7 cellular contexts compared by ENCODE assay signal in genomic region chr18:56645415-56646016, GRCh38. TPM values are rescaled to one million over a fixed set of nuclear protein-coding genes. Genes with fewer than 3 reads are reported as not detected.
DNase-seq lines count a peak whose midpoint lies in the region; ATAC-seq, FAIRE-seq and TF ChIP-seq lines count a peak whose summit lies in the region.

No MANE protein-coding gene starts in this region.

- H2AFZ ChIP-seq in IMR-90 (replicated peaks; ENCODE audit: low read length, poor library complexity) (no peak overlapping the region), K562 (ENCODE audit: low read depth, low read length) (no peak overlapping the region)

- BruUV-seq in IMR-90 (replicated peaks; lab: Mats Ljungman, UMichigan): no TSS peak
- no TSS peak for BruUV-seq in K562 (replicated peaks; lab: Mats Ljungman, UMichigan)

- H2AK5ac ChIP-seq in IMR-90 (ENCODE audit: low read depth, low read length): no peak overlapping the region

- CTCF ChIA-PET in IMR-90 (lab: Yijun Ruan, JAX) (interaction anchor here (0.6 to 0.7 kb wide), 2 partner anchors 30 to 85 kb away, joined by 3 to 9 read pairs; no protein-coding TSS in a partner anchor), K562 (lab: Yijun Ruan, JAX; ENCODE audit: low intra/inter-chr PET ratio) (interaction anchor here (0.6 kb wide), 1 partner anchor 15 kb away, joined by 3 read pairs; no protein-coding TSS in a partner anchor)

- H3K4me1 Mint-ChIP-seq in naive thymus-derived CD8-positive, alpha-beta T cell: peaks cover 4 to 15% (median 5%) of the 10 kb centered on the region in 4 donors

- no peak overlapping the region for H3K27ac ChIP-seq in IMR-90 (ENCODE audit: insufficient read depth, low read length)
- no peak overlapping the region for H3K27ac ChIP-seq in K562 (ENCODE audit: extremely low read depth, low read depth, low read length)

- DNase-seq in G401 (ENCODE audit: low spot score) (peak; percentile 9), IMR-90 (no peak), K562 (ENCODE audit: extremely low read depth in 1 of 4, low spot score in 3 of 4) (peak in 1 of 4 experiments; percentile 26)
- peak in 2 of 10 donors; percentile 40 to 43 for DNase-seq in naive thymus-derived CD8-positive, alpha-beta T cell

- no peak overlapping the region for H3K4me3 Mint-ChIP-seq in naive thymus-derived CD8-positive, alpha-beta T cell

- no peak for FAIRE-seq in K562 (lab: Jason Lieb, UNC)

- H4K20me1 ChIP-seq in IMR-90 (ENCODE audit: insufficient read depth, low read length) (no peaks in the 10 kb centered on the region), K562 (replicated peaks; ENCODE audit: control insufficient read depth, insufficient read depth, low read length) (no peaks in the 10 kb centered on the region)

- H3K4me2 ChIP-seq in IMR-90 (ENCODE audit: low read depth, low read length): no peak overlapping the region
- no peak overlapping the region for H3K4me2 ChIP-seq in K562 (ENCODE audit: insufficient read depth, low read length)

- no peak overlapping the region for H4K5ac ChIP-seq in IMR-90 (ENCODE audit: low read depth, low read length)

- no peak overlapping the region for H3K27ac Mint-ChIP-seq in naive thymus-derived CD8-positive, alpha-beta T cell

- in situ Hi-C loops in G401 (cut with HindIII; ENCODE audit: low sequenced_read_pairs) (no loop called here), IMR-90 (cut with MboI; ENCODE audit: low sequenced_read_pairs) (no loop called here), K562 (cut with MboI) (no loop called here)

- H2BK15ac ChIP-seq in IMR-90 (ENCODE audit: low read depth, low read length): no peak overlapping the region

- H3K23ac ChIP-seq in IMR-90 (ENCODE audit: low read depth, low read length): no peak overlapping the region

- no peak overlapping the region for H3K56ac ChIP-seq in IMR-90 (ENCODE audit: extremely low read depth, insufficient read depth, low read length)

- H2BK20ac ChIP-seq in IMR-90 (ENCODE audit: low read depth, low read length): no peak overlapping the region

- no peak overlapping the region for H3K18ac ChIP-seq in IMR-90 (ENCODE audit: low read depth, low read length)

- dilution Hi-C loops in IMR-90 (cut with HindIII; ENCODE audit: low sequenced_read_pairs, unreplicated experiment): no loop called here

- intact Hi-C loops in IMR-90 (cut with micrococcal nuclease) (no loop called here), K562 (cut with micrococcal nuclease) (loop anchor here (5.0 kb wide), 1 partner anchor 57 kb away; no protein-coding TSS in a partner anchor)

- WGBS in IMR-90 (ENCODE audit: extremely low coverage in 2 of 2, insufficient read length in 1 of 2), 2 experiments: no CpG with 5 or more reads among the region's 5 CpGs
- 18% methylated on average over 5 of the region's 5 CpGs for WGBS in K562 (ENCODE audit: insufficient coverage, low coverage, missing lambda C conversion rate)

- ATAC-seq in IMR-90 (ENCODE audit: low read depth): no peak; the same call in 1 of the 2 replicates
- ATAC-seq in K562: no peak
- ATAC-seq in naive thymus-derived CD8-positive, alpha-beta T cell: peak; percentile 44
- no peak for ATAC-seq in GM21423 (IDR thresholded peaks at IDR 0.05; ENCODE audit: unreplicated experiment)
- ATAC-seq in GM19455 (IDR thresholded peaks at IDR 0.05; ENCODE audit: unreplicated experiment): no peak
- no peak for ATAC-seq in GM21515 (IDR thresholded peaks at IDR 0.05; ENCODE audit: unreplicated experiment)

- H2BK120ac ChIP-seq in IMR-90 (ENCODE audit: low read depth, low read length): no peak overlapping the region

- H2AK9ac ChIP-seq in IMR-90 (replicated peaks; ENCODE audit: low read depth, low read length, poor library complexity): no peak overlapping the region

- no peaks in the 10 kb centered on the region; the same call in 2 of the 3 replicates for H3K79me2 ChIP-seq in K562 (ENCODE audit: control insufficient read depth, insufficient read depth, low read length)

- H3K36me3 Mint-ChIP-seq in naive thymus-derived CD8-positive, alpha-beta T cell: no peaks in the 10 kb centered on the region

- peaks cover 0 to under 1% (median 0%) of the 10 kb centered on the region in 9 donors for H3K9me3 Mint-ChIP-seq in naive thymus-derived CD8-positive, alpha-beta T cell

- H3K4ac ChIP-seq in IMR-90 (ENCODE audit: low read depth, low read length): no peak overlapping the region

- TF ChIP-seq RAD21 in IMR-90 (IDR thresholded peaks at IDR 0.05; ENCODE audit: low read length) (no peak), K562 (CRISPR knock-in tag; conservative IDR thresholded peaks at IDR 0.05 in 1 of 2, IDR thresholded peaks at IDR 0.05 in 1 of 2) (peak in 1 of 2 experiments; percentile 26; a peak in 1 of 4 replicates)

- peaks cover 3% of the 10 kb centered on the region; the same call in 1 of the 2 replicates for H3K4me1 ChIP-seq in IMR-90 (ENCODE audit: control insufficient read depth, insufficient read depth, low read length)
- peaks cover 0 to 20% of the 10 kb centered on the region in 2 experiments; a peak in 4 of 5 replicates for H3K4me1 ChIP-seq in K562 (replicated peaks in 1 of 2; ENCODE audit: control insufficient read depth in 2 of 2, insufficient read depth in 2 of 2, low read length in 2 of 2)

- no peak overlapping the region for H2BK5ac ChIP-seq in IMR-90 (ENCODE audit: low read depth, low read length, poor library complexity, severe bottlenecking)

- H4K91ac ChIP-seq in IMR-90 (ENCODE audit: insufficient read depth, low read depth, low read length): no peak overlapping the region

- no peaks in the 10 kb centered on the region for H3K27me3 Mint-ChIP-seq in naive thymus-derived CD8-positive, alpha-beta T cell

- no peak overlapping the region for H3K14ac ChIP-seq in IMR-90 (replicated peaks; ENCODE audit: low read depth, low read length)

- H3K36me3 ChIP-seq in IMR-90 (ENCODE audit: control insufficient read depth, insufficient read depth, low read length) (no peaks in the 10 kb centered on the region), K562 (ENCODE audit: control insufficient read depth, insufficient read depth, low read length) (no peaks in the 10 kb centered on the region)

- TF ChIP-seq POLR2A in IMR-90 (IDR thresholded peaks at IDR 0.05; ENCODE audit: low read depth, low read length) (no peak), K562 (conservative IDR thresholded peaks at IDR 0.05) (no peak)

- no peak overlapping the region for H4K8ac ChIP-seq in IMR-90 (ENCODE audit: low read depth in 2 of 2, low read length in 2 of 2)

- POLR2A ChIA-PET in IMR-90 (lab: Charles Lee; ENCODE audit: unreplicated experiment) (no interaction called here), K562 (lab: Yijun Ruan, JAX) (no interaction called here)
- POLR2A ChIA-PET in naive thymus-derived CD8-positive, alpha-beta T cell (lab: Charles Lee): no interaction called here

- TF ChIP-seq CTCF in IMR-90 (conservative IDR thresholded peaks at IDR 0.05; ENCODE audit: low read depth, low read length): peak; percentile 44
- TF ChIP-seq CTCF in K562 (IDR thresholded peaks at IDR 0.05 in 2 of 3, conservative IDR thresholded peaks at IDR 0.05 in 1 of 3; ENCODE audit: insufficient read depth in 2 of 3, low read depth in 1 of 3, low read length in 3 of 3): peak in 2 of 3 experiments; percentile 41 to 59; a peak in 3 of 6 replicates

- TF ChIP-seq EP300 in K562 (IDR thresholded peaks at IDR 0.05; ENCODE audit: low read length): no peak

- H3K4me3 ChIP-seq in IMR-90 (ENCODE audit: insufficient read depth, low read depth, low read length) (no peak overlapping the region), K562 (no peak overlapping the region)

- H3K9me1 ChIP-seq in IMR-90 (ENCODE audit: insufficient read depth, low read length) (peaks cover 4% of the 10 kb centered on the region), K562 (ENCODE audit: control insufficient read depth, insufficient read depth, low read length) (no peaks in the 10 kb centered on the region)

- no peak overlapping the region for H3K9ac ChIP-seq in IMR-90 (ENCODE audit: low read depth, low read length)
- H3K9ac ChIP-seq in K562 (ENCODE audit: insufficient read depth in 1 of 2, low read depth in 2 of 2, low read length in 2 of 2): no peak overlapping the region

- H3K27me3 ChIP-seq in IMR-90 (ENCODE audit: control insufficient read depth, insufficient read depth, low read length) (no peaks in the 10 kb centered on the region), K562 (ENCODE audit: control insufficient read depth in 2 of 2, insufficient read depth in 2 of 2, low read length in 2 of 2) (no peaks in the 10 kb centered on the region)

- no peaks in the 10 kb centered on the region; a peak in 2 of 4 replicates for H3K79me1 ChIP-seq in IMR-90 (ENCODE audit: low read depth in 1 of 2, low read length in 2 of 2)

- H3K9me3 ChIP-seq in IMR-90 (ENCODE audit: control insufficient read depth, insufficient read depth, low read length) (no peaks in the 10 kb centered on the region), K562 (replicated peaks; ENCODE audit: control insufficient read depth, insufficient read depth, low read depth, low read length) (no peaks in the 10 kb centered on the region)

RNA-seq across cellular contexts. Expression of gene WDR7, which starts 5.6 kb away (rescaled TPM):
- 13.7 and 19.7 TPM in 2 replicates for total RNA-seq in G401 (2014; rRNA removed; shearing (Covaris generic))
- total RNA-seq in IMR-90 (2012; rRNA removed) (18.6 and 23.3 TPM in 2 replicates), K562 (2014; rRNA removed) (6.9 and 7.5 TPM in 2 replicates), K562 (2014; rRNA removed; fragmentation: Illumina TruSeq; extraction: Trizol) (9.4 and 9.6 TPM in 2 replicates), K562 (2015; rRNA removed; fragmentation: Illumina TruSeq; extraction: Trizol) (9.0 and 11.0 TPM in 2 replicates), K562 (2021) (6.6 and 7.4 TPM in 2 replicates)
- polyA plus RNA-seq in IMR-90 (2012; rRNA removed) (3.7 and 8.2 TPM in 2 replicates), K562 (2011; rRNA removed) (2.7 and 5.3 TPM in 2 replicates), K562 (2014; fragmentation: Illumina TruSeq; extraction: Trizol) (3.9 and 4.6 TPM in 2 replicates), K562 (2014; fragmentation: Nextera tagmentation; extraction: Ambion mirVana) (1 to 10 TPM; 1.4 to 2.1 TPM), K562 (2014; rRNA removed) (2.1 and 4.9 TPM in 2 replicates)
- polyA plus RNA-seq in IMR-90 (2012; cell fraction: cytosol; rRNA removed): 1.4 and 1.9 TPM in 2 replicates
- polyA plus RNA-seq in IMR-90 (2012; cell fraction: nucleus; rRNA removed; ENCODE audit: low replicate concordance): 2.3 and 3.7 TPM in 2 replicates
- total RNA-seq in K562 (2011; cell fraction: chromatin; rRNA removed; ENCODE audit: low replicate concordance): 31.4 and 76.2 TPM in 2 replicates
- total RNA-seq in K562 (2011; cell fraction: nucleolus; rRNA removed): 10.5 and 11.4 TPM in 2 replicates
- total RNA-seq in K562 (2011; cell fraction: nucleoplasm; rRNA removed): 25.4 and 27.6 TPM in 2 replicates
- polyA plus RNA-seq in K562 (2011; cell fraction: cytosol; rRNA removed): 2.6 and 4.7 TPM in 2 replicates
- polyA plus RNA-seq in K562 (2011; cell fraction: nucleus; rRNA removed): 6.2 and 9.5 TPM in 2 replicates
- polyA plus RNA-seq in K562 (2012): 4.0 and 5.5 TPM in 2 replicates
- polyA minus RNA-seq in K562 (2011; rRNA and poly(A)+ RNA removed): 39.9 and 46.8 TPM in 2 replicates
- 3.0 and 7.3 TPM in 2 replicates for polyA minus RNA-seq in K562 (2011; cell fraction: cytosol; rRNA and poly(A)+ RNA removed)
- polyA minus RNA-seq in K562 (2011; cell fraction: nucleus; rRNA and poly(A)+ RNA removed): 24.4 and 36.3 TPM in 2 replicates
- 10 to 100 TPM; 34.0 to 42.7 TPM for total RNA-seq in naive thymus-derived CD8-positive, alpha-beta T cell
- 10 to 100 TPM; 17.8 to 27.1 (median 21.8) TPM for polyA plus RNA-seq in naive thymus-derived CD8-positive, alpha-beta T cell

RNA-seq across cellular contexts. Expression of gene TXNL1, which starts 7.1 kb away (rescaled TPM):
- 85.6 and 113 TPM in 2 replicates for total RNA-seq in G401 (2014; rRNA removed; shearing (Covaris generic))
- total RNA-seq in IMR-90 (2012; rRNA removed) (38.7 and 72.2 TPM in 2 replicates), K562 (2014; rRNA removed) (40.4 and 50.9 TPM in 2 replicates), K562 (2014; rRNA removed; fragmentation: Illumina TruSeq; extraction: Trizol) (65.8 and 76.3 TPM in 2 replicates), K562 (2015; rRNA removed; fragmentation: Illumina TruSeq; extraction: Trizol) (82.3 and 86.0 TPM in 2 replicates), K562 (2021) (65.4 and 65.7 TPM in 2 replicates)
- polyA plus RNA-seq in IMR-90 (2012; rRNA removed) (55.8 and 62.5 TPM in 2 replicates), K562 (2011; rRNA removed) (56.6 and 64.9 TPM in 2 replicates), K562 (2014; fragmentation: Illumina TruSeq; extraction: Trizol) (74.6 and 103 TPM in 2 replicates), K562 (2014; fragmentation: Nextera tagmentation; extraction: Ambion mirVana) (10 to 100 TPM; 45.4 to 48.1 TPM), K562 (2014; rRNA removed) (61.7 and 72.6 TPM in 2 replicates)
- 6.4 and 10.7 TPM in 2 replicates for polyA plus RNA-seq in IMR-90 (2012; cell fraction: cytosol; rRNA removed)
- 3.1 and 17.4 TPM in 2 replicates for polyA plus RNA-seq in IMR-90 (2012; cell fraction: nucleus; rRNA removed; ENCODE audit: low replicate concordance)
- total RNA-seq in K562 (2011; cell fraction: chromatin; rRNA removed; ENCODE audit: low replicate concordance): 12.5 and 24.9 TPM in 2 replicates
- total RNA-seq in K562 (2011; cell fraction: nucleolus; rRNA removed): 7.8 and 10.1 TPM in 2 replicates
- 21.5 and 43.8 TPM in 2 replicates for total RNA-seq in K562 (2011; cell fraction: nucleoplasm; rRNA removed)
- 14.8 and 21.3 TPM in 2 replicates for polyA plus RNA-seq in K562 (2011; cell fraction: cytosol; rRNA removed)
- polyA plus RNA-seq in K562 (2011; cell fraction: nucleus; rRNA removed): 13.3 and 19.5 TPM in 2 replicates
- 63.9 and 76.0 TPM in 2 replicates for polyA plus RNA-seq in K562 (2012)
- 45.2 and 46.6 TPM in 2 replicates for polyA minus RNA-seq in K562 (2011; rRNA and poly(A)+ RNA removed)
- polyA minus RNA-seq in K562 (2011; cell fraction: cytosol; rRNA and poly(A)+ RNA removed): 7.9 and 17.8 TPM in 2 replicates
- polyA minus RNA-seq in K562 (2011; cell fraction: nucleus; rRNA and poly(A)+ RNA removed): 12.1 and 16.8 TPM in 2 replicates
- 10 to 100 TPM; 45.6 to 48.1 TPM for total RNA-seq in naive thymus-derived CD8-positive, alpha-beta T cell
- polyA plus RNA-seq in naive thymus-derived CD8-positive, alpha-beta T cell: 10 to 100 TPM; 48.1 to 50.3 (median 49.1) TPM

Comparison
In these comparisons a context has a peak if more than half of its experiments do, and no peak if none do; other contexts are left out.
1. ATAC-seq: peak in naive thymus-derived CD8-positive, alpha-beta T cell (2 of 2); none in IMR-90 (single experiment), K562 (single experiment), GM21423 (single experiment), GM19455 (single experiment) and GM21515 (single experiment).